ENCODE assay signal across 17 cellular contexts in genomic region chr11:74839971-74840370, GRCh38.
DNase-seq lines count a peak whose midpoint lies in the region; ATAC-seq lines count a peak whose summit lies in the region.
"Had no signal": no experiment of that assay in that cellular context is flagged by ENCODE, and none has a peak within 500 bp of the region (broad histone marks: within the 10 kb centered on the region; RNA-seq: fewer than 3 reads in every experiment).

No MANE protein-coding gene starts in this region.

- H3K27ac Mint-ChIP-seq in CD8-positive, alpha-beta memory T cell = peak overlapping the region in 7 of 8 donors; percentile 8 to 84 (median 40)
- H3K27ac Mint-ChIP-seq in dendritic cell treated with granulocyte-macrophage colony-stimulating factor and Interleukin-4, amounts not matched to agents 40 ng/mL and 50 ng/mL, for 4 days = peak overlapping the region; percentile 46
- peak overlapping the region in 2 of 9 donors; percentile 19 to 43 for H3K27ac Mint-ChIP-seq in naive thymus-derived CD4-positive, alpha-beta T cell

- H3K36me3 Mint-ChIP-seq in CD8-positive, alpha-beta memory T cell = peaks cover 20 to 91% (median 25%) of the 10 kb centered on the region in 3 donors
- H3K36me3 Mint-ChIP-seq in dendritic cell treated with granulocyte-macrophage colony-stimulating factor and Interleukin-4, amounts not matched to agents 40 ng/mL and 50 ng/mL, for 4 days (ENCODE audit: low read depth) = peaks cover 93% of the 10 kb centered on the region
- peaks cover 16 to 63% (median 34%) of the 10 kb centered on the region in 5 donors for H3K36me3 Mint-ChIP-seq in naive thymus-derived CD4-positive, alpha-beta T cell

- DNase-seq in CD8-positive, alpha-beta memory T cell = no peak
- DNase-seq in OCI-M1 (lab: John Stamatoyannopoulos, UW) (peak; percentile 95), H4 (ENCODE audit: low spot score) (no peak)
- DNase-seq in NK-92 treated with Interleukin-12 subunit alpha and Interleukin-12 subunit beta, amount 100 ng/mL, for 24 hours (lab: John Stamatoyannopoulos, UW) = no peak
- no peak for DNase-seq in naive thymus-derived CD4-positive, alpha-beta T cell
- DNase-seq: ACHN; CD8-positive, alpha-beta T cell; MG63; NCI-H1417; NCI-H2029; NCI-H2171 treated with DMSO at 0.1 percent for 48 hours; NCI-H774; SIG-M5 had no signal

- H3K4me1 Mint-ChIP-seq in CD8-positive, alpha-beta memory T cell = peaks cover 7 to 17% (median 13%) of the 10 kb centered on the region in 3 donors
- peaks cover 17% of the 10 kb centered on the region for H3K4me1 Mint-ChIP-seq in dendritic cell treated with granulocyte-macrophage colony-stimulating factor and Interleukin-4, amounts not matched to agents 40 ng/mL and 50 ng/mL, for 4 days (ENCODE audit: low read depth)
- peaks cover 0 to 7% (median 0%) of the 10 kb centered on the region in 7 donors for H3K4me1 Mint-ChIP-seq in naive thymus-derived CD4-positive, alpha-beta T cell

- no peaks in the 10 kb centered on the region for H3K4me1 ChIP-seq in CD8-positive, alpha-beta memory T cell (ENCODE audit: insufficient read depth, low read length)
- peaks cover 26% of the 10 kb centered on the region for H3K4me1 ChIP-seq in mesodermal cell (ENCODE audit: control insufficient read depth, insufficient read depth, low read length, poor library complexity, severe bottlenecking)
- no peaks in the 10 kb centered on the region for H3K4me1 ChIP-seq in naive thymus-derived CD4-positive, alpha-beta T cell (ENCODE audit: control insufficient read depth in 2 of 2, insufficient read depth in 2 of 2, low read length in 2 of 2)

- no peaks in the 10 kb centered on the region for H3K9me3 Mint-ChIP-seq in CD8-positive, alpha-beta memory T cell
- no peaks in the 10 kb centered on the region for H3K9me3 Mint-ChIP-seq in dendritic cell treated with granulocyte-macrophage colony-stimulating factor and Interleukin-4, amounts not matched to agents 40 ng/mL and 50 ng/mL, for 4 days
- no peaks in the 10 kb centered on the region for H3K9me3 Mint-ChIP-seq in naive thymus-derived CD4-positive, alpha-beta T cell
- H3K9me3 Mint-ChIP-seq: CD8-positive, alpha-beta T cell had no signal

- CTCF ChIA-PET in CD8-positive, alpha-beta memory T cell (lab: Charles Lee) = no interaction called here
- CTCF ChIA-PET in naive thymus-derived CD4-positive, alpha-beta T cell (lab: Charles Lee) = interaction anchor here (0.9 kb wide), 1 partner anchor 56 kb away, joined by 3 read pairs; no protein-coding TSS in a partner anchor

- H3K9me3 ChIP-seq in CD8-positive, alpha-beta memory T cell (ENCODE audit: low read length) = no peaks in the 10 kb centered on the region
- H3K9me3 ChIP-seq in mesodermal cell (ENCODE audit: control insufficient read depth, low read length) = no peaks in the 10 kb centered on the region
- H3K9me3 ChIP-seq in naive thymus-derived CD4-positive, alpha-beta T cell (ENCODE audit: control insufficient read depth in 2 of 3, low read length in 3 of 3) = no peaks in the 10 kb centered on the region
- H3K9me3 ChIP-seq: MG63 had no signal

- H3K4me3 ChIP-seq in CD8-positive, alpha-beta memory T cell (ENCODE audit: low read length) = no peak overlapping the region
- H3K4me3 ChIP-seq in mesodermal cell (ENCODE audit: extremely low read depth, insufficient read depth, low read length, poor library complexity, severe bottlenecking) = no peak overlapping the region
- no peak overlapping the region for H3K4me3 ChIP-seq in naive thymus-derived CD4-positive, alpha-beta T cell (ENCODE audit: low read length)
- H3K4me3 ChIP-seq: MG63 had no signal

- intact Hi-C loops in dendritic cell treated with granulocyte-macrophage colony-stimulating factor and Interleukin-4, amounts not matched to agents 40 ng/mL and 50 ng/mL, for 4 days (cut with micrococcal nuclease) = no loop called here
- intact Hi-C loops in naive thymus-derived CD4-positive, alpha-beta T cell (cut with micrococcal nuclease) = no loop called here

- H3K27ac ChIP-seq in CD8-positive, alpha-beta memory T cell (ENCODE audit: low read depth, low read length) = no peak overlapping the region
- peak overlapping the region; percentile 74 for H3K27ac ChIP-seq in mesodermal cell (ENCODE audit: low read depth, low read length, severe bottlenecking)
- no peak overlapping the region for H3K27ac ChIP-seq in naive thymus-derived CD4-positive, alpha-beta T cell (ENCODE audit: low read depth, low read length)

- H3K27me3 ChIP-seq in CD8-positive, alpha-beta memory T cell (ENCODE audit: insufficient read depth, low read length, poor library complexity, severe bottlenecking) = no peaks in the 10 kb centered on the region
- H3K27me3 ChIP-seq in naive thymus-derived CD4-positive, alpha-beta T cell (ENCODE audit: control insufficient read depth in 2 of 2, insufficient read depth in 2 of 2, low read length in 2 of 2) = no peaks in the 10 kb centered on the region
- H3K27me3 ChIP-seq: MG63 had no signal

- H3K4me3 Mint-ChIP-seq in CD8-positive, alpha-beta memory T cell = no peak overlapping the region
- no peak overlapping the region for H3K4me3 Mint-ChIP-seq in dendritic cell treated with granulocyte-macrophage colony-stimulating factor and Interleukin-4, amounts not matched to agents 40 ng/mL and 50 ng/mL, for 4 days
- H3K4me3 Mint-ChIP-seq in naive thymus-derived CD4-positive, alpha-beta T cell = no peak overlapping the region
- H3K4me3 Mint-ChIP-seq: B cell; CD8-positive, alpha-beta T cell had no signal

- peaks cover 26% of the 10 kb centered on the region for H3K36me3 ChIP-seq in CD8-positive, alpha-beta memory T cell (ENCODE audit: insufficient read depth, low read length)
- peaks cover 74% of the 10 kb centered on the region for H3K36me3 ChIP-seq in mesodermal cell (ENCODE audit: control insufficient read depth, insufficient read depth, low read length)
- peaks cover 0 to 69% (median 14%) of the 10 kb centered on the region in 3 experiments for H3K36me3 ChIP-seq in naive thymus-derived CD4-positive, alpha-beta T cell (ENCODE audit: control insufficient read depth in 2 of 3, insufficient read depth in 3 of 3, low read length in 3 of 3)

- no peak for ATAC-seq in naive thymus-derived CD4-positive, alpha-beta T cell
- ATAC-seq: CD8-positive, alpha-beta T cell; HepG2 had no signal

- no peaks in the 10 kb centered on the region for H3K27me3 Mint-ChIP-seq in CD8-positive, alpha-beta memory T cell
- no peaks in the 10 kb centered on the region for H3K27me3 Mint-ChIP-seq in dendritic cell treated with granulocyte-macrophage colony-stimulating factor and Interleukin-4, amounts not matched to agents 40 ng/mL and 50 ng/mL, for 4 days
- H3K27me3 Mint-ChIP-seq in naive thymus-derived CD4-positive, alpha-beta T cell = no peaks in the 10 kb centered on the region
- H3K27me3 Mint-ChIP-seq: B cell had no signal

- POLR2A ChIA-PET in CD8-positive, alpha-beta memory T cell (lab: Charles Lee) = interaction anchor here (0.6 kb wide), 1 partner anchor 91 kb away, joined by 6 read pairs; no protein-coding TSS in a partner anchor
- POLR2A ChIA-PET in naive thymus-derived CD4-positive, alpha-beta T cell (lab: Charles Lee) = no interaction called here

- 92% methylated on average over 2 of the region's 2 CpGs for WGBS in mesodermal cell (ENCODE audit: insufficient coverage in 2 of 2), 2 experiments
